In the genomic region with DNA sequence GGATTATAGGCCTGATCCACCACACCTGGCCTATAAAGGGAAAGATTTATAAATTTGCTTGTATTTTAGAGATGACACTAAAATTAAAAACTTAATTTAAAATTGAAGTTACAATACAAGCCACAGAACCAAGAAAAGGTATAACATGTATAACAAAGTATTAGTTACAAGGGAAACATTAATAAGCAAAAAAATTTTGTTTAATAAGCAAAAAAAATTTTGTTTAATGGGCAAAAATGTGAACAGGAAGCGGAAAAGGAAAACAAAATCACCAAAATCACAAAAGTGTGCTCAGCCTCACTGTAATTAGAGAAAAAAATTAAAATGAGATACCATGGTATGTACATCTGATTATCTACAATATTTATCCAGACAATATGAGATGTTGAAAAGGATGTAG, we compare ENCODE assay signal across 17 cellular contexts. TPM values are rescaled to one million over a fixed set of nuclear protein-coding genes. Genes with fewer than 3 reads are reported as not detected.
DNase-seq lines count a peak whose midpoint lies in the region; ATAC-seq, FAIRE-seq and TF ChIP-seq lines count a peak whose summit lies in the region.
"Had no signal": no experiment of that assay in that cellular context is flagged by ENCODE, and none has a peak within 500 bp of the region (broad histone marks: within the 10 kb centered on the region; RNA-seq: fewer than 3 reads in every experiment).

No MANE protein-coding gene starts in this region.

- H3K4me2 ChIP-seq in A549 = no peak overlapping the region

- no peak overlapping the region for H3K4me3 Mint-ChIP-seq in activated T-cell treated with anti-CD3 and anti-CD28 coated beads, Interleukin-2, amount 50 U/mL, for 24 hours
- no peak overlapping the region for H3K4me3 Mint-ChIP-seq in activated T-helper 2 cell treated with anti-CD3 and anti-CD28 coated beads, Interferon-gamma antibody, Interleukin-2, Interleukin-4, amounts not matched to agents 10 μg/mL and 5 μg/mL and 100 μg/mL, durations not matched to agents 14 hours and 24 hours and 36 hours (ENCODE audit: low read depth)

- H3K27ac ChIP-seq in A549 = no peak overlapping the region

- H3K36me3 Mint-ChIP-seq in activated T-cell treated with anti-CD3 and anti-CD28 coated beads, Interleukin-2, amount 50 U/mL, for 24 hours (ENCODE audit: low read depth) = peaks cover 24% of the 10 kb centered on the region
- H3K36me3 Mint-ChIP-seq in activated T-helper 2 cell treated with anti-CD3 and anti-CD28 coated beads, Interferon-gamma antibody, Interleukin-2, Interleukin-4, amounts not matched to agents 10 μg/mL and 5 μg/mL and 100 μg/mL, durations not matched to agents 14 hours and 24 hours and 36 hours (ENCODE audit: low read depth) = peaks cover 42% of the 10 kb centered on the region

- WGBS in A549 (ENCODE audit: missing lambda C conversion rate) = 82% methylated on average over 1 of the region's 1 CpG

- no peaks in the 10 kb centered on the region for H3K4me1 ChIP-seq in A549

- H3K9me3 Mint-ChIP-seq in activated T-cell treated with anti-CD3 and anti-CD28 coated beads, Interleukin-2, amount 50 U/mL, for 24 hours = peaks cover 10% of the 10 kb centered on the region
- peaks cover 15% of the 10 kb centered on the region for H3K9me3 Mint-ChIP-seq in activated T-helper 2 cell treated with anti-CD3 and anti-CD28 coated beads, Interferon-gamma antibody, Interleukin-2, Interleukin-4, amounts not matched to agents 10 μg/mL and 5 μg/mL and 100 μg/mL, durations not matched to agents 14 hours and 24 hours and 36 hours

- intact Hi-C loops in activated T-helper 2 cell treated with anti-CD3 and anti-CD28 coated beads, Interferon-gamma antibody, Interleukin-2, Interleukin-4, amounts not matched to agents 10 μg/mL and 5 μg/mL and 100 μg/mL, durations not matched to agents 14 hours and 24 hours and 36 hours (cut with micrococcal nuclease) = loop anchor here (10.0 kb wide), 1 partner anchor 528 kb away; a partner anchor contains a TSS

- no peak for TF ChIP-seq EP300 in A549 (IDR thresholded peaks at IDR 0.05)

- no peak overlapping the region for H3K4me3 ChIP-seq in A549

- no peaks in the 10 kb centered on the region for H3K9me3 ChIP-seq in A549

- ATAC-seq in A549 (no peak), HG03469 (IDR thresholded peaks at IDR 0.05; ENCODE audit: unreplicated experiment) (no peak)

- no peak for TF ChIP-seq RAD21 in A549 (conservative IDR thresholded peaks at IDR 0.05 in 1 of 2, IDR thresholded peaks at IDR 0.05 in 1 of 2)

- POLR2A ChIA-PET in A549 (lab: Yijun Ruan, JAX) = no interaction called here

- CTCF ChIA-PET in A549 (lab: Yijun Ruan, JAX) = interaction anchor here (1.3 to 1.8 kb wide), 2 partner anchors 13 to 18 kb away, joined by 3 to 4 read pairs; no protein-coding TSS in a partner anchor

- H3K4me1 Mint-ChIP-seq in activated T-cell treated with anti-CD3 and anti-CD28 coated beads, Interleukin-2, amount 50 U/mL, for 24 hours (ENCODE audit: low read depth) = peaks cover 65% of the 10 kb centered on the region
- H3K4me1 Mint-ChIP-seq in activated T-helper 2 cell treated with anti-CD3 and anti-CD28 coated beads, Interferon-gamma antibody, Interleukin-2, Interleukin-4, amounts not matched to agents 10 μg/mL and 5 μg/mL and 100 μg/mL, durations not matched to agents 14 hours and 24 hours and 36 hours (ENCODE audit: low read depth) = peaks cover 61% of the 10 kb centered on the region

- TF ChIP-seq POLR2A in A549 (IDR thresholded peaks at IDR 0.05; ENCODE audit: low read length) = no peak

- FAIRE-seq in A549 (lab: Jason Lieb, UNC) (no peak), D721Med (lab: Jason Lieb, UNC) (peak; percentile 44)

- TF ChIP-seq CTCF in A549 (IDR thresholded peaks at IDR 0.05) (no peak), D721Med (IDR thresholded peaks at IDR 0.05; ENCODE audit: insufficient read depth, missing control alignments) (no peak)

- H3K27ac Mint-ChIP-seq in activated T-cell treated with anti-CD3 and anti-CD28 coated beads, Interleukin-2, amount 50 U/mL, for 24 hours = peak overlapping the region; percentile 84
- peak overlapping the region; percentile 67 for H3K27ac Mint-ChIP-seq in activated T-helper 2 cell treated with anti-CD3 and anti-CD28 coated beads, Interferon-gamma antibody, Interleukin-2, Interleukin-4, amounts not matched to agents 10 μg/mL and 5 μg/mL and 100 μg/mL, durations not matched to agents 14 hours and 24 hours and 36 hours

- no peak for DNase-seq in activated T-cell treated with anti-CD3 and anti-CD28 coated beads, Interleukin-2, amount 50 U/mL, for 24 hours
- DNase-seq in activated T-cell treated with anti-CD3 and anti-CD28 coated beads for 4 hours (no peak), A549 (ENCODE audit: low read depth in 1 of 2, low spot score in 1 of 2) (no peak), D721Med (ENCODE audit: insufficient read length, low spot score) (no peak), NCI-H2196 treated with DMSO at 0.1 percent for 48 hours (lab: John Stamatoyannopoulos, UW; ENCODE audit: unreplicated experiment) (no peak)
- no peak for DNase-seq in activated T-helper 2 cell treated with anti-CD3 and anti-CD28 coated beads, Interferon-gamma antibody, Interleukin-2, Interleukin-4, amounts not matched to agents 10 μg/mL and 5 μg/mL and 100 μg/mL, durations not matched to agents 14 hours and 24 hours and 36 hours (ENCODE audit: low spot score)
- DNase-seq: C1 segment of cervical spinal cord, DMS79 treated with DMSO at 0.1 percent for 48 hours, KG1, MV-4-11, NCI-H1694 treated with DMSO at 0.1 percent for 48 hours, NCI-H2227 treated with DMSO at 0.1 percent for 48 hours, NCI-H524, NCI-H82, OCI-M1, Right ventricle myocardium superior had no signal

- H3K27me3 Mint-ChIP-seq in activated T-cell treated with anti-CD3 and anti-CD28 coated beads, Interleukin-2, amount 50 U/mL, for 24 hours = no peaks in the 10 kb centered on the region
- no peaks in the 10 kb centered on the region for H3K27me3 Mint-ChIP-seq in activated T-helper 2 cell treated with anti-CD3 and anti-CD28 coated beads, Interferon-gamma antibody, Interleukin-2, Interleukin-4, amounts not matched to agents 10 μg/mL and 5 μg/mL and 100 μg/mL, durations not matched to agents 14 hours and 24 hours and 36 hours (ENCODE audit: low read depth)

TF ChIP-seq in A549, 52 proteins besides CTCF, POLR2A, EP300 and RAD21:
- TF ChIP-seq MAFK (IDR thresholded peaks at IDR 0.05; ENCODE audit: partially characterized antibody) (peak; percentile 60), SMC3 (IDR thresholded peaks at IDR 0.05) (no peak)

RNA-seq across cellular contexts. Expression of a gene that starts 15.9 kb away (rescaled TPM):
- polyA plus RNA-seq in A549 (2011; rRNA removed) = 152 and 180 TPM in 2 replicates
- 72.8 and 73.2 TPM in 2 replicates for polyA plus RNA-seq in A549 (2012; cell fraction: cytosol; rRNA removed)
- 23.8 and 34.1 TPM in 2 replicates for polyA plus RNA-seq in A549 (2012; cell fraction: nucleus; rRNA removed)
- polyA plus RNA-seq in A549 (2017; fragmentation: RNase III; extraction: RNeasy Plus Mini Kit Qiagen cat#74134 plus additional on column Dnase treatment) = 105 to 115 TPM (median 108 TPM) in 3 replicates
- polyA minus RNA-seq in A549 (2011; rRNA and poly(A)+ RNA removed) = 19.1 and 26.4 TPM in 2 replicates
- 329 and 341 TPM in 2 replicates for total RNA-seq in activated T-helper 2 cell treated with anti-CD3 and anti-CD28 coated beads, Interferon-gamma antibody, Interleukin-2, Interleukin-4, amounts not matched to agents 10 μg/mL and 5 μg/mL and 100 μg/mL, durations not matched to agents 14 hours and 24 hours and 36 hours

RNA-seq across cellular contexts. Expression of a gene that starts 50.0 kb away (rescaled TPM):
- polyA plus RNA-seq in A549 (2011; rRNA removed) (7.3 and 8.0 TPM in 2 replicates), A549 (2017; fragmentation: RNase III; extraction: RNeasy Plus Mini Kit Qiagen cat#74134 plus additional on column Dnase treatment) (2.6 to 3.2 TPM (median 2.7 TPM) in 3 replicates)
- polyA plus RNA-seq in A549 (2012; cell fraction: cytosol; rRNA removed) = 0.50 and 0.70 TPM in 2 replicates
- polyA plus RNA-seq in A549 (2012; cell fraction: nucleus; rRNA removed) = 0.84 and 1.2 TPM in 2 replicates
- polyA minus RNA-seq in A549 (2011; rRNA and poly(A)+ RNA removed) = 12.4 and 17.5 TPM in 2 replicates
- 66.0 and 68.7 TPM in 2 replicates for total RNA-seq in activated T-helper 2 cell treated with anti-CD3 and anti-CD28 coated beads, Interferon-gamma antibody, Interleukin-2, Interleukin-4, amounts not matched to agents 10 μg/mL and 5 μg/mL and 100 μg/mL, durations not matched to agents 14 hours and 24 hours and 36 hours
